Comparison of ENCODE assay signal across 1 cellular context in the genomic region with DNA sequence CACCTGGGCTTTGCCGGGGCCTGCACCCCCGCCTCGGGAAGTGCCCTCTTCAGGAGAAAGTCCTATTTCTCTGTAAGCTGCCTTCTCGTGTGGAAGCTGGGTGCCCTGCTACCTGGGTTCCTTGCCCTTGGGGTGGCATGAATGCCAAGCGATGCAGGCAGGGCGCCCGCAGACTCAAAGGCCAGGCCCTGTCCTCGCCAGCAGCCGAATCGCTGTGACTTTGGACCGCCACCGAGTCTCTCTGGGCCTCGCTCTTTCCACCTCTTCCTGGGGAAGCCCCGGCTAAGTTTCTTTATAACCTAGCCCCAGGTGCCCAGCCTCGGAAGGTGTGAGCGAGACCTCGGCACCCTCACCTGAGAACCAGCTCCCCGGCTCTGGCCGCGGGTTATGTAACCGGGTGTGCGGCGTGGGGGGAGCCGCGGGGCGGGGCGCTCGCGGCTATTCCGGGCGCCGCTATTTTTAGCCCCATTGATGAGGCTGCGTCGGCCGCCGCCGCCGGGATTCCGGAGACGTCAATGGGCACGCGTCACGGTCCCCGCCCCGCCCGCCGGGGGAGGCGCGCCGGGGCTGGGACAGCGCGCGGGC.
TF ChIP-seq lines count a peak whose summit lies in the region.

No MANE protein-coding gene starts in this region.

TF ChIP-seq in SK-N-SH, 30 proteins besides CTCF, POLR2A, EP300 and RAD21 (continued from another document):
- no peak for TF ChIP-seq FOSL2 (IDR thresholded peaks at IDR 0.05; ENCODE audit: borderline replicate concordance, low read depth)
- no peak for TF ChIP-seq SMC3 (IDR thresholded peaks at IDR 0.05; ENCODE audit: low read depth, low read length)
- TF ChIP-seq, protein P1, sequence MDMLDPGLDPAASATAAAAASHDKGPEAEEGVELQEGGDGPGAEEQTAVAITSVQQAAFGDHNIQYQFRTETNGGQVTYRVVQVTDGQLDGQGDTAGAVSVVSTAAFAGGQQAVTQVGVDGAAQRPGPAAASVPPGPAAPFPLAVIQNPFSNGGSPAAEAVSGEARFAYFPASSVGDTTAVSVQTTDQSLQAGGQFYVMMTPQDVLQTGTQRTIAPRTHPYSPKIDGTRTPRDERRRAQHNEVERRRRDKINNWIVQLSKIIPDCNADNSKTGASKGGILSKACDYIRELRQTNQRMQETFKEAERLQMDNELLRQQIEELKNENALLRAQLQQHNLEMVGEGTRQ (IDR thresholded peaks at IDR 0.05; ENCODE audit: borderline replicate concordance, low read depth, low read length) = no peak
- TF ChIP-seq TCF12 (IDR thresholded peaks at IDR 0.05) = no peak
- TF ChIP-seq, protein P2, sequence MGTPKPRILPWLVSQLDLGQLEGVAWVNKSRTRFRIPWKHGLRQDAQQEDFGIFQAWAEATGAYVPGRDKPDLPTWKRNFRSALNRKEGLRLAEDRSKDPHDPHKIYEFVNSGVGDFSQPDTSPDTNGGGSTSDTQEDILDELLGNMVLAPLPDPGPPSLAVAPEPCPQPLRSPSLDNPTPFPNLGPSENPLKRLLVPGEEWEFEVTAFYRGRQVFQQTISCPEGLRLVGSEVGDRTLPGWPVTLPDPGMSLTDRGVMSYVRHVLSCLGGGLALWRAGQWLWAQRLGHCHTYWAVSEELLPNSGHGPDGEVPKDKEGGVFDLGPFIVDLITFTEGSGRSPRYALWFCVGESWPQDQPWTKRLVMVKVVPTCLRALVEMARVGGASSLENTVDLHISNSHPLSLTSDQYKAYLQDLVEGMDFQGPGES (IDR thresholded peaks at IDR 0.05; ENCODE audit: low read depth, low read length) = no peak
- no peak for TF ChIP-seq GATA2 (CRISPR knock-in tag; IDR thresholded peaks at IDR 0.05)
- TF ChIP-seq RFX5 (IDR thresholded peaks at IDR 0.05; ENCODE audit: low read length) = no peak
- peak; percentile 97 for TF ChIP-seq MEF2A (IDR thresholded peaks at IDR 0.05; ENCODE audit: borderline replicate concordance, low read depth)
- TF ChIP-seq, protein P3, sequence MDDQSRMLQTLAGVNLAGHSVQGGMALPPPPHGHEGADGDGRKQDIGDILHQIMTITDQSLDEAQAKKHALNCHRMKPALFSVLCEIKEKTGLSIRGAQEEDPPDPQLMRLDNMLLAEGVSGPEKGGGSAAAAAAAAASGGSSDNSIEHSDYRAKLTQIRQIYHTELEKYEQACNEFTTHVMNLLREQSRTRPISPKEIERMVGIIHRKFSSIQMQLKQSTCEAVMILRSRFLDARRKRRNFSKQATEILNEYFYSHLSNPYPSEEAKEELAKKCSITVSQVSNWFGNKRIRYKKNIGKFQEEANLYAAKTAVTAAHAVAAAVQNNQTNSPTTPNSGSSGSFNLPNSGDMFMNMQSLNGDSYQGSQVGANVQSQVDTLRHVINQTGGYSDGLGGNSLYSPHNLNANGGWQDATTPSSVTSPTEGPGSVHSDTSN (IDR thresholded peaks at IDR 0.05) = no peak
- TF ChIP-seq, protein P4, sequence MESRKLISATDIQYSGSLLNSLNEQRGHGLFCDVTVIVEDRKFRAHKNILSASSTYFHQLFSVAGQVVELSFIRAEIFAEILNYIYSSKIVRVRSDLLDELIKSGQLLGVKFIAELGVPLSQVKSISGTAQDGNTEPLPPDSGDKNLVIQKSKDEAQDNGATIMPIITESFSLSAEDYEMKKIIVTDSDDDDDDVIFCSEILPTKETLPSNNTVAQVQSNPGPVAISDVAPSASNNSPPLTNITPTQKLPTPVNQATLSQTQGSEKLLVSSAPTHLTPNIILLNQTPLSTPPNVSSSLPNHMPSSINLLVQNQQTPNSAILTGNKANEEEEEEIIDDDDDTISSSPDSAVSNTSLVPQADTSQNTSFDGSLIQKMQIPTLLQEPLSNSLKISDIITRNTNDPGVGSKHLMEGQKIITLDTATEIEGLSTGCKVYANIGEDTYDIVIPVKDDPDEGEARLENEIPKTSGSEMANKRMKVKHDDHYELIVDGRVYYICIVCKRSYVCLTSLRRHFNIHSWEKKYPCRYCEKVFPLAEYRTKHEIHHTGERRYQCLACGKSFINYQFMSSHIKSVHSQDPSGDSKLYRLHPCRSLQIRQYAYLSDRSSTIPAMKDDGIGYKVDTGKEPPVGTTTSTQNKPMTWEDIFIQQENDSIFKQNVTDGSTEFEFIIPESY (IDR thresholded peaks at IDR 0.05; ENCODE audit: borderline replicate concordance, low read depth) = no peak
- TF ChIP-seq FOXM1 (IDR thresholded peaks at IDR 0.05; ENCODE audit: low read depth) = no peak
- TF ChIP-seq, protein P5, sequence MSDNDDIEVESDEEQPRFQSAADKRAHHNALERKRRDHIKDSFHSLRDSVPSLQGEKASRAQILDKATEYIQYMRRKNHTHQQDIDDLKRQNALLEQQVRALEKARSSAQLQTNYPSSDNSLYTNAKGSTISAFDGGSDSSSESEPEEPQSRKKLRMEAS (IDR thresholded peaks at IDR 0.05; ENCODE audit: low read depth) = 0 out of 2 replicates have a peak, but pooled peaks have one; percentile 13
- TF ChIP-seq TEAD4 (IDR thresholded peaks at IDR 0.05; ENCODE audit: borderline replicate concordance, insufficient read depth) = 0 out of 2 replicates have a peak, but pooled peaks have one; percentile 30
